In genomic region chr7:155464183-155464582, GRCh38 we compare ENCODE assay signal across 25 cellular contexts. TPM values are rescaled to one million over a fixed set of nuclear protein-coding genes. Genes with fewer than 3 reads are reported as not detected.
DNase-seq lines count a peak whose midpoint lies in the region; ATAC-seq and TF ChIP-seq lines count a peak whose summit lies in the region.
"Had no signal": no experiment of that assay in that cellular context is flagged by ENCODE, and none has a peak within 500 bp of the region (broad histone marks: within the 10 kb centered on the region; RNA-seq: fewer than 3 reads in every experiment).

No MANE protein-coding gene starts in this region.

- no peak overlapping the region for H3K4me2 ChIP-seq in osteoblast (ENCODE audit: insufficient read depth, low read length)
- H3K4me2 ChIP-seq: A549, KMS-11 had no signal

- no peaks in the 10 kb centered on the region for H3K9me3 ChIP-seq in SK-N-MC (ENCODE audit: low read depth, low read length)
- no peaks in the 10 kb centered on the region for H3K9me3 ChIP-seq in osteoblast (ENCODE audit: low read depth, low read length)
- no peaks in the 10 kb centered on the region for H3K9me3 ChIP-seq in vagina
- H3K9me3 ChIP-seq: A549 had no signal

- DNase-seq in HuH-7 (ENCODE audit: low spot score) (peak; percentile 64), SK-N-MC (ENCODE audit: low read depth, low spot score) (no peak), epidermal melanocyte (ENCODE audit: insufficient read length, low spot score) (peak; percentile 11), osteoblast (ENCODE audit: insufficient read length, low spot score, missing footprints) (peak; percentile 82), NCI-H1092 (lab: John Stamatoyannopoulos, UW) (no peak), vagina (ENCODE audit: extremely low spot score in 2 of 2) (no peak)
- DNase-seq: CD4-positive, alpha-beta memory T cell; COR-L47; DMS79; GOT3; HCEC 1CT; IMR-90; MM.1S; NCI-H1048; NCI-H1417 treated with DMSO at 0.1 percent for 48 hours; NCI-H1694 treated with DMSO at 0.1 percent for 48 hours; NCI-H2081; NCI-H2227 treated with DMSO at 0.1 percent for 48 hours; NCI-H69; SHP77 treated with DMSO at 0.1 percent for 48 hours; T-helper 2 cell had no signal

- TF ChIP-seq CTCF in osteoblast (IDR thresholded peaks at IDR 0.05; ENCODE audit: extremely low read depth, low read depth, low read length) = no peak
- no peak for TF ChIP-seq CTCF in vagina (IDR thresholded peaks at IDR 0.05)

- ATAC-seq in GM19467 (IDR thresholded peaks at IDR 0.05; ENCODE audit: unreplicated experiment) = no peak

- H3K27me3 ChIP-seq in osteoblast (ENCODE audit: insufficient read depth, low read length) (peaks cover 99% of the 10 kb centered on the region), vagina (peaks cover 27% of the 10 kb centered on the region)

- H4K20me1 ChIP-seq in osteoblast (ENCODE audit: insufficient read depth, low read length) = no peaks in the 10 kb centered on the region

- no peak overlapping the region for H3K4me3 ChIP-seq in SK-N-MC
- H3K4me3 ChIP-seq in osteoblast (ENCODE audit: insufficient read depth, low read length) = no peak overlapping the region
- no peak overlapping the region for H3K4me3 ChIP-seq in vagina
- H3K4me3 ChIP-seq: A549 had no signal

- no peak for TF ChIP-seq POLR2A in vagina (IDR thresholded peaks at IDR 0.05)

- H2AFZ ChIP-seq in osteoblast (ENCODE audit: low read length) = no peak overlapping the region

- H3K79me2 ChIP-seq in osteoblast (ENCODE audit: insufficient read depth, low read length) = no peaks in the 10 kb centered on the region

- intact Hi-C loops in vagina (cut with DNase I) = no loop called here

- no peak overlapping the region for H3K9ac ChIP-seq in SK-N-MC (ENCODE audit: insufficient read length)
- H3K9ac ChIP-seq: KMS-11 had no signal

- no peaks in the 10 kb centered on the region for H3K4me1 ChIP-seq in osteoblast (ENCODE audit: insufficient read depth, low read length)
- peaks cover 31% of the 10 kb centered on the region for H3K4me1 ChIP-seq in vagina
- H3K4me1 ChIP-seq: A549 had no signal

- no peaks in the 10 kb centered on the region for H3K36me3 ChIP-seq in SK-N-MC (ENCODE audit: insufficient read depth, low read length)
- H3K36me3 ChIP-seq in osteoblast (ENCODE audit: insufficient read depth, low read length) = no peaks in the 10 kb centered on the region
- no peaks in the 10 kb centered on the region for H3K36me3 ChIP-seq in vagina

- peak overlapping the region; percentile 55 for H3K27ac ChIP-seq in SK-N-MC
- H3K27ac ChIP-seq in osteoblast (ENCODE audit: low read depth, low read length) = no peak overlapping the region
- H3K27ac ChIP-seq in vagina = no peak overlapping the region
- H3K27ac ChIP-seq: A549, KMS-11 had no signal

RNA-seq across cellular contexts. Expression of gene EN2, which starts 6.3 kb away (rescaled TPM):
- total RNA-seq in osteoblast = under 0.01 TPM in 1 of 2 replicates, not detected in the other
- total RNA-seq in vagina = 0.98 TPM
- total RNA-seq: CD4-positive, alpha-beta memory T cell; HT1080; IMR-90 had no signal

Comparison
In these comparisons a context has a peak if more than half of its experiments do, and no peak if none do; other contexts are left out.
1. DNase-seq: peak in HuH-7 (single experiment), epidermal melanocyte (single experiment) and osteoblast (single experiment); none in SK-N-MC (single experiment), NCI-H1092 (single experiment) and vagina (0 of 2).